ENCODE assay signal across 10 cellular contexts in the genomic region with DNA sequence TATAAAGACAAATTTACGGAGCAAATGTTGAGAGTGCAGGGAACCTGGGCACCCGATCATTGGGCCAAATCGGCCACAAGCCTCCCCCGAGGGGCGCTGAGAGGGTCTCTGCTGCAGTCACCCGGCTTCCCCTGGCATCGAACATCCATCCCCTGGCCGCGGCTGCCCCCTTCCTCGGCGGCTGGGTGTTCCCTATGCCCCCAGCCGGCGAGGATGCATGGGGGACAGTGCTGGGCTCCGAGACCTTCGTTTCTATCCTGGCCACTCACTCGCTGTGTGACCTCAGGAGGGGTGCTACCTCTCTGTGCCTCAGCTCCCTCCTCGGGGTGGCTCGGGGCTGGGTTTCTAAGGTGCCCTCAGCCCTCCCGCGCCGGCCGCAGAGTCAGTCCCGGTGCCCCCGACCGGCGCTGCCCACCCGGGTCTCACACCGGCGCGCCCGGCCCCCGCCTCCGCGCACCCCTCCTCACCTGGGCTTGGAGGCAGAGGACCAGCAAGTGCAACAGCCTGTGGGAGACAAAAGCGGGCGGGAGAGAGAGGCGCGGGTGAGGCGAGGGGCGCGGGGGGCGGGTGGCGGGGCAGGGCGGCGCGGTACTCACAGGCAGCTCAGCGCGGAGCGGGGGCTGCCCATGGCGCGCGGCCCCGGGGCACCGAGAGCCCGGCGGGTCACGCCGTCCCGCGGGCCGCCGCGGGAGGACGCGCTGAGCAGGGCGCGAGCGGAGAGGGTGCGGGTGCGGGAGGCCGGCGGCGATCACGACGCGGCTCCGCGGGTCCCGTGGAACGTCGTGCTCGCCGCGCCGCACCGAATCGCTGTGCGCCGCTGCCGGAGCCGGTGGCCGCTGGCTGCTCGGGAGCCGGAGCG. TPM values are rescaled to one million over a fixed set of nuclear protein-coding genes. Genes with fewer than 3 reads are reported as not detected.
A peak's percentile ranks its signal among the peaks of the same experiment; 100 is the strongest.
DNase-seq lines count a peak whose midpoint lies in the region; ATAC-seq and TF ChIP-seq lines count a peak whose summit lies in the region.
"Had no signal": no experiment of that assay in that cellular context is flagged by ENCODE, and none has a peak within 500 bp of the region (broad histone marks: within the 10 kb centered on the region; RNA-seq: fewer than 3 reads in every experiment).

A gene with protein sequence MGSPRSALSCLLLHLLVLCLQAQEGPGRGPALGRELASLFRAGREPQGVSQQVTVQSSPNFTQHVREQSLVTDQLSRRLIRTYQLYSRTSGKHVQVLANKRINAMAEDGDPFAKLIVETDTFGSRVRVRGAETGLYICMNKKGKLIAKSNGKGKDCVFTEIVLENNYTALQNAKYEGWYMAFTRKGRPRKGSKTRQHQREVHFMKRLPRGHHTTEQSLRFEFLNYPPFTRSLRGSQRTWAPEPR (minus strand): TSS at position 842 of the 859 bp plus-strand sequence. CDS start 214 bp downstream, at position 628.

- peaks cover 8% of the 10 kb centered on the region for H3K27me3 ChIP-seq in thoracic aorta (replicated peaks; ENCODE audit: insufficient read depth)

- ATAC-seq in activated T-cell treated with anti-CD3 and anti-CD28 coated beads, Interleukin-2, amount 50 U/mL, for 4 hours, result no peak
- no peak for ATAC-seq in thoracic aorta (ENCODE audit: insufficient number of reproducible peaks, low FRiP score, low read depth)
- ATAC-seq in HG02885 (IDR thresholded peaks at IDR 0.05; ENCODE audit: poor library complexity, unreplicated experiment), result no peak
- ATAC-seq: HCT116 had no signal

- H3K27ac ChIP-seq in thoracic aorta, result no peak within 1 kb of the TSS

- H3K4me3 Mint-ChIP-seq in activated naive CD4-positive, alpha-beta T cell treated with anti-CD3 and anti-CD28 coated beads, Interleukin-2, amount 50 U/mL, for 24 hours, result peak within 1 kb of the TSS; percentile 51
- H3K4me3 Mint-ChIP-seq in activated T-cell treated with anti-CD3 and anti-CD28 coated beads, Interleukin-2, amount 50 U/mL, for 4 hours, result peak within 1 kb of the TSS; percentile 26

- no peak for TF ChIP-seq CTCF in thoracic aorta (IDR thresholded peaks at IDR 0.05)

- peak within 1 kb of the TSS; percentile 44 for H3K4me3 ChIP-seq in thoracic aorta

- no peak within 1 kb of the TSS for H3K27ac Mint-ChIP-seq in activated naive CD4-positive, alpha-beta T cell treated with anti-CD3 and anti-CD28 coated beads, Interleukin-2, amount 50 U/mL, for 24 hours

- H3K27me3 Mint-ChIP-seq in activated naive CD4-positive, alpha-beta T cell treated with anti-CD3 and anti-CD28 coated beads, Interleukin-2, amount 50 U/mL, for 24 hours, result peaks cover 47% of the 10 kb centered on the region
- peaks cover 67% of the 10 kb centered on the region for H3K27me3 Mint-ChIP-seq in activated T-cell treated with anti-CD3 and anti-CD28 coated beads, Interleukin-2, amount 50 U/mL, for 4 hours (ENCODE audit: low read depth)

- H3K9me3 ChIP-seq in thoracic aorta, result no peaks in the 10 kb centered on the region

- H3K9me3 Mint-ChIP-seq in activated naive CD4-positive, alpha-beta T cell treated with anti-CD3 and anti-CD28 coated beads, Interleukin-2, amount 50 U/mL, for 24 hours, result no peaks in the 10 kb centered on the region
- H3K9me3 Mint-ChIP-seq in activated T-cell treated with anti-CD3 and anti-CD28 coated beads, Interleukin-2, amount 50 U/mL, for 4 hours, result no peaks in the 10 kb centered on the region

- H3K4me1 Mint-ChIP-seq in activated naive CD4-positive, alpha-beta T cell treated with anti-CD3 and anti-CD28 coated beads, Interleukin-2, amount 50 U/mL, for 24 hours, result peaks cover 35% of the 10 kb centered on the region
- H3K4me1 Mint-ChIP-seq in activated T-cell treated with anti-CD3 and anti-CD28 coated beads, Interleukin-2, amount 50 U/mL, for 4 hours (ENCODE audit: low read depth), result peaks cover 29% of the 10 kb centered on the region

- DNase-seq in activated naive CD4-positive, alpha-beta T cell (lab: John Stamatoyannopoulos, UW), result no peak
- no peak for DNase-seq in activated T-cell treated with anti-CD3 and anti-CD28 coated beads, Interleukin-2, amount 50 U/mL, for 4 hours
- DNase-seq in left kidney (ENCODE audit: low read depth, low spot score) (peak; percentile 56), thoracic aorta (ENCODE audit: low spot score) (no peak), GM19238 (ENCODE audit: insufficient read length, low spot score) (no peak), superior temporal gyrus (ENCODE audit: extremely low spot score) (no peak)
- DNase-seq: NCI-H446 treated with DMSO at 0.1 percent for 48 hours had no signal

- H3K36me3 ChIP-seq in thoracic aorta, result no peaks in the 10 kb centered on the region

- peaks cover 8% of the 10 kb centered on the region for H3K36me3 Mint-ChIP-seq in activated naive CD4-positive, alpha-beta T cell treated with anti-CD3 and anti-CD28 coated beads, Interleukin-2, amount 50 U/mL, for 24 hours
- H3K36me3 Mint-ChIP-seq in activated T-cell treated with anti-CD3 and anti-CD28 coated beads, Interleukin-2, amount 50 U/mL, for 4 hours (ENCODE audit: insufficient read depth), result peaks cover 7% of the 10 kb centered on the region

- H3K4me1 ChIP-seq in thoracic aorta (ENCODE audit: control insufficient read depth in 1 of 2, low read depth in 2 of 2), result peaks cover 13 to 33% of the 10 kb centered on the region in 2 donors

RNA-seq across cellular contexts. Expression of the gene that starts here (rescaled TPM):
- under 1 TPM in 1 of 3 donors, not detected in 2; 0.24 TPM for total RNA-seq in activated T-cell treated with anti-CD3 and anti-CD28 coated beads, Interleukin-2, amount 50 U/mL, for 4 hours
- total RNA-seq in thoracic aorta, result not detected
